In the genomic region with DNA sequence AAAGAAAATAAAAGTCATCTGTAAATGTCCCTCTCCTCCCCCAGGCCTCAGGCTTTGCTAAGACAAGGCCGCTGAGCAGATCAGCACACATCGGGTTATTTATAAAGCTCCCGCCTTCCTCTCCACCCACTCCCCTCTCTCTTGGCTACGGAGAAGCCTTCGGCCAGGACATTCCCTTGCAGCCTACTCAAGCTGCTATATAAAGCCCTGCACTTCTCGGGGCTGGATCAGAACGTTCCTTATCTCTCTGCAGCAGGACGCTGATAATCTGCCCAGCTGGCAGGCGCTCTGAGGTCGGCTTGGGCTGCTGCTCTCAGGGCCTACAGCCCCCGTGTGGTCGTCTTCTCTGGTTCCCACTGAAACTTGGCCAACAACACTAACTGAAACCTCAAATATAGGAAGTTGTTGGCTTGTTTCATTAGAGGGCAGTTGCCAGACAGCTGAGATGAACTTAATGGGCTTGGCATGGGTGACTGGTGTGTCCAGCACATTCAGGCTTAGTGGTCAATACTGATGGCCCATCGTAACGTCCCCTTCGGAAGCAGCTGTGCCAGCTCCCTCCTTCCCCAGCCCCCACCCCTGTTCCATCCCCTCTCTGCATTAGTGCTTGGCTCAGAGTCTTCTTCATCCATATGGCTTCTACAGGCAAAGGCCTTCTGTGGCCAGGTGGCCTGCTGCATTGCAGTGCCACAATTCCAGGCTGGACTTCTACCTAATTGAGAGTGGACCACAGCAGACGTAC, we compare ENCODE assay signal across 8 cellular contexts.
DNase-seq lines count a peak whose midpoint lies in the region; ATAC-seq and TF ChIP-seq lines count a peak whose summit lies in the region.

No MANE protein-coding gene starts in this region.

- no peaks in the 10 kb centered on the region for H3K9me3 Mint-ChIP-seq in naive thymus-derived CD4-positive, alpha-beta T cell
- H3K9me3 Mint-ChIP-seq in activated naive CD4-positive, alpha-beta T cell treated with anti-CD3 and anti-CD28 coated beads for 36 hours, result no peaks in the 10 kb centered on the region
- peaks cover 4% of the 10 kb centered on the region for H3K9me3 Mint-ChIP-seq in activated CD8-positive, alpha-beta memory T cell treated with anti-CD3 and anti-CD28 coated beads, Interleukin-2, amount 10 ng/mL, durations not matched to agents 7 days and 5 days (ENCODE audit: low read depth)

- peaks cover 0 to 17% (median 0%) of the 10 kb centered on the region in 5 donors for H3K36me3 Mint-ChIP-seq in naive thymus-derived CD4-positive, alpha-beta T cell
- no peaks in the 10 kb centered on the region for H3K36me3 Mint-ChIP-seq in activated naive CD4-positive, alpha-beta T cell treated with anti-CD3 and anti-CD28 coated beads for 36 hours (ENCODE audit: low read depth)
- H3K36me3 Mint-ChIP-seq in activated CD8-positive, alpha-beta memory T cell treated with anti-CD3 and anti-CD28 coated beads, Interleukin-2, amount 10 ng/mL, durations not matched to agents 7 days and 5 days, result peaks cover 17% of the 10 kb centered on the region

- peaks cover 16% of the 10 kb centered on the region for H3K9me3 ChIP-seq in NT2/D1 (ENCODE audit: insufficient read depth, low read length)
- H3K9me3 ChIP-seq in naive thymus-derived CD4-positive, alpha-beta T cell (ENCODE audit: control insufficient read depth in 2 of 3, low read length in 3 of 3), result no peaks in the 10 kb centered on the region

- ATAC-seq in HG02884 (IDR thresholded peaks at IDR 0.05; ENCODE audit: unreplicated experiment), result peak; percentile 70
- peak; percentile 58 for ATAC-seq in naive thymus-derived CD4-positive, alpha-beta T cell
- ATAC-seq in activated CD8-positive, alpha-beta memory T cell treated with anti-CD3 and anti-CD28 coated beads, Interleukin-2, amount 10 ng/mL, durations not matched to agents 7 days and 5 days, result no peak

- no peaks in the 10 kb centered on the region for H3K36me3 ChIP-seq in NT2/D1 (ENCODE audit: insufficient read depth, insufficient read length, low read length)
- no peaks in the 10 kb centered on the region for H3K36me3 ChIP-seq in naive thymus-derived CD4-positive, alpha-beta T cell (ENCODE audit: control insufficient read depth in 2 of 3, insufficient read depth in 3 of 3, low read length in 3 of 3)

- DNase-seq in NT2/D1 (ENCODE audit: low read depth, low spot score), result no peak
- peak; percentile 96 to 99 for DNase-seq in erythroblast (lab: John Stamatoyannopoulos, UW)
- DNase-seq in naive thymus-derived CD4-positive, alpha-beta T cell, result no peak
- DNase-seq in activated naive CD4-positive, alpha-beta T cell treated with anti-CD3 and anti-CD28 coated beads for 36 hours, result no peak
- DNase-seq in activated CD8-positive, alpha-beta memory T cell treated with anti-CD3 and anti-CD28 coated beads, Interleukin-2, amount 10 ng/mL, durations not matched to agents 7 days and 5 days, result no peak
- no peak for DNase-seq in SW480 (ENCODE audit: low spot score)

- no peak overlapping the region for H3K4me3 ChIP-seq in NT2/D1 (ENCODE audit: insufficient read length, low read depth)
- no peak overlapping the region for H3K4me3 ChIP-seq in naive thymus-derived CD4-positive, alpha-beta T cell (ENCODE audit: low read length)

- no peaks in the 10 kb centered on the region for H3K27me3 ChIP-seq in NT2/D1 (ENCODE audit: insufficient read depth, insufficient read length)
- no peaks in the 10 kb centered on the region for H3K27me3 ChIP-seq in naive thymus-derived CD4-positive, alpha-beta T cell (ENCODE audit: control insufficient read depth in 2 of 2, insufficient read depth in 2 of 2, low read length in 2 of 2)

- TF ChIP-seq POLR2A in GM18526 (IDR thresholded peaks at IDR 0.05; ENCODE audit: extremely low read depth, insufficient read length), result peak; percentile 36
- peak; percentile 41 for TF ChIP-seq POLR2A in erythroblast (IDR thresholded peaks at IDR 0.05; ENCODE audit: low read length)

- H3K4me3 Mint-ChIP-seq in naive thymus-derived CD4-positive, alpha-beta T cell, result no peak overlapping the region
- no peak overlapping the region for H3K4me3 Mint-ChIP-seq in activated naive CD4-positive, alpha-beta T cell treated with anti-CD3 and anti-CD28 coated beads for 36 hours
- no peak overlapping the region for H3K4me3 Mint-ChIP-seq in activated CD8-positive, alpha-beta memory T cell treated with anti-CD3 and anti-CD28 coated beads, Interleukin-2, amount 10 ng/mL, durations not matched to agents 7 days and 5 days

- intact Hi-C loops in naive thymus-derived CD4-positive, alpha-beta T cell (cut with micrococcal nuclease), result no loop called here
- intact Hi-C loops in activated naive CD4-positive, alpha-beta T cell treated with anti-CD3 and anti-CD28 coated beads for 36 hours (cut with micrococcal nuclease), result no loop called here

- CTCF ChIA-PET in naive thymus-derived CD4-positive, alpha-beta T cell (lab: Charles Lee), result interaction anchor here (0.6 to 2.0 kb wide), 7 partner anchors 8 to 72 kb away, joined by 3 to 9 read pairs (median 3); no protein-coding TSS in a partner anchor
- CTCF ChIA-PET in activated naive CD4-positive, alpha-beta T cell treated with anti-CD3 and anti-CD28 coated beads for 36 hours (lab: Charles Lee), result interaction anchor here (0.8 to 19.8 kb wide), 3 partner anchors 8 to 13 kb away, joined by 3 to 140 read pairs (median 8); no protein-coding TSS in a partner anchor
- CTCF ChIA-PET in activated CD8-positive, alpha-beta memory T cell treated with anti-CD3 and anti-CD28 coated beads, Interleukin-2, amount 10 ng/mL, durations not matched to agents 7 days and 5 days (lab: Charles Lee), result interaction anchor here (0.6 to 6.6 kb wide), 4 partner anchors 9 to 63 kb away, joined by 3 to 47 read pairs (median 4); no protein-coding TSS in a partner anchor

- no peaks in the 10 kb centered on the region for H3K4me1 ChIP-seq in NT2/D1 (ENCODE audit: insufficient read depth, insufficient read length)
- H3K4me1 ChIP-seq in naive thymus-derived CD4-positive, alpha-beta T cell (ENCODE audit: control insufficient read depth in 2 of 2, insufficient read depth in 2 of 2, low read length in 2 of 2), result peaks cover 36 to 49% of the 10 kb centered on the region in 2 donors

- peak overlapping the region in 1 of 9 donors; percentile 44 for H3K27ac Mint-ChIP-seq in naive thymus-derived CD4-positive, alpha-beta T cell
- no peak overlapping the region for H3K27ac Mint-ChIP-seq in activated naive CD4-positive, alpha-beta T cell treated with anti-CD3 and anti-CD28 coated beads for 36 hours
- H3K27ac Mint-ChIP-seq in activated CD8-positive, alpha-beta memory T cell treated with anti-CD3 and anti-CD28 coated beads, Interleukin-2, amount 10 ng/mL, durations not matched to agents 7 days and 5 days, result no peak overlapping the region

- no peak overlapping the region for H3K27ac ChIP-seq in naive thymus-derived CD4-positive, alpha-beta T cell (ENCODE audit: low read depth, low read length)

- peaks cover 37 to 75% (median 63%) of the 10 kb centered on the region in 7 donors for H3K4me1 Mint-ChIP-seq in naive thymus-derived CD4-positive, alpha-beta T cell
- peaks cover 37% of the 10 kb centered on the region for H3K4me1 Mint-ChIP-seq in activated naive CD4-positive, alpha-beta T cell treated with anti-CD3 and anti-CD28 coated beads for 36 hours (ENCODE audit: low read depth)
- H3K4me1 Mint-ChIP-seq in activated CD8-positive, alpha-beta memory T cell treated with anti-CD3 and anti-CD28 coated beads, Interleukin-2, amount 10 ng/mL, durations not matched to agents 7 days and 5 days, result peaks cover 54% of the 10 kb centered on the region

- peaks cover 0 to 27% (median 0%) of the 10 kb centered on the region in 5 donors for H3K27me3 Mint-ChIP-seq in naive thymus-derived CD4-positive, alpha-beta T cell
- no peaks in the 10 kb centered on the region for H3K27me3 Mint-ChIP-seq in activated naive CD4-positive, alpha-beta T cell treated with anti-CD3 and anti-CD28 coated beads for 36 hours (ENCODE audit: low read depth)
- H3K27me3 Mint-ChIP-seq in activated CD8-positive, alpha-beta memory T cell treated with anti-CD3 and anti-CD28 coated beads, Interleukin-2, amount 10 ng/mL, durations not matched to agents 7 days and 5 days, result peaks cover 23% of the 10 kb centered on the region

- peak overlapping the region; percentile 12 for H3K9ac ChIP-seq in NT2/D1 (ENCODE audit: insufficient read length, low read depth)

- POLR2A ChIA-PET in naive thymus-derived CD4-positive, alpha-beta T cell (lab: Charles Lee), result interaction anchor here (0.6 to 16.7 kb wide), 7 partner anchors 9 to 1466 kb away, joined by 3 to 176 read pairs (median 3); a partner anchor contains a TSS

Comparison
In these comparisons a context has a peak if more than half of its experiments do, and no peak if none do; other contexts are left out.
1. DNase-seq: peak in erythroblast (2 of 2); none in NT2/D1 (single experiment), naive thymus-derived CD4-positive, alpha-beta T cell (0 of 9), activated naive CD4-positive, alpha-beta T cell treated with anti-CD3 and anti-CD28 coated beads for 36 hours (single experiment), activated CD8-positive, alpha-beta memory T cell treated with anti-CD3 and anti-CD28 coated beads, Interleukin-2, amount 10 ng/mL, durations not matched to agents 7 days and 5 days (single experiment) and SW480 (single experiment).